In genomic region chr19:5046339-5047039, GRCh38 we compare ENCODE assay signal across 9 cellular contexts.
DNase-seq lines count a peak whose midpoint lies in the region; ATAC-seq lines count a peak whose summit lies in the region.
"Had no signal": no experiment of that assay in that cellular context is flagged by ENCODE, and none has a peak within 500 bp of the region (broad histone marks: within the 10 kb centered on the region; RNA-seq: fewer than 3 reads in every experiment).

No MANE protein-coding gene starts in this region.

- peak overlapping the region; percentile 8 for H3K27ac ChIP-seq in caudate nucleus (ENCODE audit: low read depth, low read length)

- no peak for ATAC-seq in HG02884 (IDR thresholded peaks at IDR 0.05; ENCODE audit: unreplicated experiment)
- ATAC-seq: activated T-cell treated with anti-CD3 and anti-CD28 coated beads, Interleukin-2, amount 50 U/mL, for 72 hours had no signal

- DNase-seq in EL (peak; percentile 60), NCI-H2107 treated with DMSO at 0.1 percent for 48 hours (lab: John Stamatoyannopoulos, UW; ENCODE audit: unreplicated experiment) (peak; percentile 96), caudate nucleus (lab: John Stamatoyannopoulos, UW) (no peak), renal cortical epithelial cell (ENCODE audit: low read depth) (peak; percentile 38), NCI-H1694 treated with DMSO at 0.1 percent for 48 hours (lab: John Stamatoyannopoulos, UW) (no peak), GM19238 (ENCODE audit: insufficient read length, low spot score) (no peak)
- no peak for DNase-seq in activated CD4-positive, alpha-beta T cell treated with anti-CD3 and anti-CD28 coated beads for 48 hours
- DNase-seq: activated T-cell treated with anti-CD3 and anti-CD28 coated beads, Interleukin-2, amount 50 U/mL, for 72 hours had no signal

Comparison
In these comparisons a context has a peak if more than half of its experiments do, and no peak if none do; other contexts are left out.
1. DNase-seq: peak in EL (single experiment), NCI-H2107 treated with DMSO at 0.1 percent for 48 hours (single experiment) and renal cortical epithelial cell (single experiment); none in caudate nucleus (0 of 61), activated CD4-positive, alpha-beta T cell treated with anti-CD3 and anti-CD28 coated beads for 48 hours (single experiment), NCI-H1694 treated with DMSO at 0.1 percent for 48 hours (single experiment) and GM19238 (single experiment).